23 cellular contexts compared by ENCODE assay signal in genomic region chr13:74883834-74884233, GRCh38.
DNase-seq lines count a peak whose midpoint lies in the region; ATAC-seq and TF ChIP-seq lines count a peak whose summit lies in the region.
"Had no signal": no experiment of that assay in that cellular context is flagged by ENCODE, and none has a peak within 500 bp of the region (broad histone marks: within the 10 kb centered on the region; RNA-seq: fewer than 3 reads in every experiment).

No MANE protein-coding gene starts in this region.

- no peak for ATAC-seq in HG03159 (IDR thresholded peaks at IDR 0.05; ENCODE audit: unreplicated experiment)
- ATAC-seq: right lobe of liver; Right ventricle myocardium inferior; stimulated activated memory B cell treated with anti-CD40 and anti-IgM and Interleukin-4, amounts not matched to agents 10 μg/mL and 1 μg/mL and 100 μg/mL, for 72 hours had no signal

- no peak overlapping the region for H3K4me3 Mint-ChIP-seq in chondrocyte (ENCODE audit: unreplicated experiment)
- no peak overlapping the region for H3K4me3 Mint-ChIP-seq in nephron
- H3K4me3 Mint-ChIP-seq: stimulated activated memory B cell treated with anti-CD40 and anti-IgM and Interleukin-4, amounts not matched to agents 10 μg/mL and 1 μg/mL and 100 μg/mL, for 72 hours had no signal

- H3K27ac ChIP-seq in DOHH2 (ENCODE audit: low read depth, low read length) (no peak overlapping the region), right atrium auricular region (no peak overlapping the region)
- H3K27ac ChIP-seq: right lobe of liver, thyroid gland, VCaP had no signal

- DNase-seq in NAMALWA (ENCODE audit: low spot score) (peak; percentile 12), chondrocyte (ENCODE audit: low spot score) (no peak), LoVo (ENCODE audit: low spot score) (no peak), NCI-H526 (lab: John Stamatoyannopoulos, UW) (no peak), right atrium auricular region (ENCODE audit: low spot score) (no peak)
- DNase-seq: activated CD4-positive, alpha-beta T cell treated with anti-CD3 and anti-CD28 coated beads, Interleukin-2, amount 50 U/mL, for 4 hours; activated naive CD4-positive, alpha-beta T cell; activated T-cell treated with anti-CD3 and anti-CD28 coated beads for 4 hours; cerebellar nuclear complex; effector memory CD4-positive, alpha-beta T cell; H7; hippocampal formation; islet precursor cell; NCI-H2029 treated with DMSO at 0.1 percent for 48 hours; right lobe of liver; thyroid gland had no signal

- no peaks in the 10 kb centered on the region for H3F3A ChIP-seq in DOHH2 (ENCODE audit: control insufficient read depth, insufficient read depth)

- no peaks in the 10 kb centered on the region for H3K9me3 ChIP-seq in DOHH2 (ENCODE audit: control insufficient read depth, insufficient read depth, low read length)
- H3K9me3 ChIP-seq in right atrium auricular region: peaks cover 0 to 6% of the 10 kb centered on the region in 2 donors
- H3K9me3 ChIP-seq: right lobe of liver, thyroid gland had no signal

- no peaks in the 10 kb centered on the region for H4K20me1 ChIP-seq in DOHH2 (ENCODE audit: control insufficient read depth, insufficient read depth, low read depth, low read length)

- H3K36me3 ChIP-seq in DOHH2 (ENCODE audit: control insufficient read depth, low read length) (no peaks in the 10 kb centered on the region), right atrium auricular region (no peaks in the 10 kb centered on the region)
- H3K36me3 ChIP-seq: right lobe of liver, thyroid gland had no signal

- no peak overlapping the region for H3K27ac Mint-ChIP-seq in chondrocyte (ENCODE audit: unreplicated experiment)
- no peak overlapping the region for H3K27ac Mint-ChIP-seq in nephron
- H3K27ac Mint-ChIP-seq: stimulated activated memory B cell treated with anti-CD40 and anti-IgM and Interleukin-4, amounts not matched to agents 10 μg/mL and 1 μg/mL and 100 μg/mL, for 72 hours had no signal

- no peaks in the 10 kb centered on the region for H3K27me3 ChIP-seq in DOHH2 (ENCODE audit: control insufficient read depth, low read length)
- no peaks in the 10 kb centered on the region for H3K27me3 ChIP-seq in right atrium auricular region
- H3K27me3 ChIP-seq: right lobe of liver, thyroid gland had no signal

- H3K9me2 ChIP-seq in DOHH2 (replicated peaks; ENCODE audit: control insufficient read depth, low read length): no peaks in the 10 kb centered on the region

- no peaks in the 10 kb centered on the region for H3K79me2 ChIP-seq in DOHH2 (ENCODE audit: control insufficient read depth, low read length)

- no peak overlapping the region for H3K4me2 ChIP-seq in DOHH2 (ENCODE audit: low read length)

- H3K9me3 Mint-ChIP-seq in chondrocyte (ENCODE audit: low read depth) (peaks cover 5% of the 10 kb centered on the region), nephron (peaks cover 6% of the 10 kb centered on the region)

- H3K27me3 Mint-ChIP-seq in chondrocyte (ENCODE audit: low read depth) (no peaks in the 10 kb centered on the region), nephron (ENCODE audit: low read depth) (no peaks in the 10 kb centered on the region)
- H3K27me3 Mint-ChIP-seq: stimulated activated memory B cell treated with anti-CD40 and anti-IgM and Interleukin-4, amounts not matched to agents 10 μg/mL and 1 μg/mL and 100 μg/mL, for 72 hours had no signal

- no peaks in the 10 kb centered on the region for H3K4me1 Mint-ChIP-seq in chondrocyte (ENCODE audit: low read depth)
- no peaks in the 10 kb centered on the region for H3K4me1 Mint-ChIP-seq in nephron
- H3K4me1 Mint-ChIP-seq: stimulated activated memory B cell treated with anti-CD40 and anti-IgM and Interleukin-4, amounts not matched to agents 10 μg/mL and 1 μg/mL and 100 μg/mL, for 72 hours had no signal

- H3K4me1 ChIP-seq in DOHH2 (ENCODE audit: control insufficient read depth, low read length) (no peaks in the 10 kb centered on the region), right atrium auricular region (no peaks in the 10 kb centered on the region)
- H3K4me1 ChIP-seq: right lobe of liver, thyroid gland had no signal

- TF ChIP-seq CTCF in DOHH2 (IDR thresholded peaks at IDR 0.05; ENCODE audit: low read depth, low read length, poor library complexity, severe bottlenecking) (peak; percentile 12), chondrocyte (IDR thresholded peaks at IDR 0.05) (peak; percentile 63), nephron (IDR thresholded peaks at IDR 0.05; ENCODE audit: unreplicated experiment in 3 of 3) (peak in 2 of 3 experiments; percentile 12 to 20), right atrium auricular region (IDR thresholded peaks at IDR 0.05) (no peak)

- no peak overlapping the region for H3K4me3 ChIP-seq in DOHH2 (ENCODE audit: low read length)
- H3K4me3 ChIP-seq in right atrium auricular region: no peak overlapping the region
- H3K4me3 ChIP-seq: lung, right lobe of liver, thyroid gland had no signal

- H3K36me3 Mint-ChIP-seq in chondrocyte (ENCODE audit: low read depth): peaks cover 1% of the 10 kb centered on the region
- H3K36me3 Mint-ChIP-seq in nephron (ENCODE audit: low read depth): no peaks in the 10 kb centered on the region
- H3K36me3 Mint-ChIP-seq: stimulated activated memory B cell treated with anti-CD40 and anti-IgM and Interleukin-4, amounts not matched to agents 10 μg/mL and 1 μg/mL and 100 μg/mL, for 72 hours had no signal

Comparison
In these comparisons a context has a peak if more than half of its experiments do, and no peak if none do; other contexts are left out.
1. CTCF ChIP-seq: peak in DOHH2 (single experiment), chondrocyte (single experiment) and nephron (2 of 3); none in right atrium auricular region (0 of 2).